In the genomic region with DNA sequence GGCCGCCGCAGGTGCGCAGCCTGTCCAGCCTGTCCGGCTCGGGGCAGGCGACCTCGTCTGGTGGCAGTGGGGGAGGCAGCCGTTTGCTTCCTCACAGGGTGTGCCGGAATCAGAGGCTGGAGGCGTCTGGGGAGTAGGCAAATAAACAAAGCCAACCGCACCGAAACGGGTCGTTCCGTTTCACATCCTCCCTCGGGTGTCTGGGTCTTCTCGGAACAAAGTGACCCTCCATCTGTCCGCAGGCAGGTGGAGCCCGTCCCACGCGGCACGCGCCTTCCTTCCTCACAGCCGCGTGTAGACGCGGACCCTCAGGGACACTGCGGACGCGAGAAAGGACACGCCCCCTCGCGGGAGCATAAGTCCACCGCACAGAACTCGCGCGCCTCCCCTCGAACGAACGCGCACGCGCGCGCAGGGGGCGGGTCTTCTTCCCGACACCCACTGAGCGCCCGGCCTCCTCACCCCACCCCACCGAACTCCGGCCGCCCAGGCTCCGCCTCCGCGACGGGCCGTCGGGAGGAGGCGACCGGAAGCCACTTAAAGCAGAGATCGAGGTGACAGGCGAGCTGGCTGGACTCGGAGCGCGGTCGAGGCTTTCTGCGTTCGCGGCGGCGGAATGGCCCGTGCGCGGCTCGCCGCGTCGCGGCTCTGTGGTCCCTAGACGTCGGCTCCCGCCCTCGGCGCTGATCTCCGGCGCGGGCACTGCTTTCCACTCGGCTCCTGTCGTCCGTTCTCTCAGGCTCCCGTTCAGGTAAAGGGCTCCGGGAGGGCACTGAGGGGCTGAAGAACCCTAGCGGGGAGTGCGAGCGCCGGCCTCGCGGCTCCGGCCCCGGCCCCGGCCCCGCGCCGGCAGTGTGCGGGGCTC, we compare ENCODE assay signal across 8 cellular contexts. TPM values are rescaled to one million over a fixed set of nuclear protein-coding genes. Genes with fewer than 3 reads are reported as not detected.
A peak's percentile ranks its signal among the peaks of the same experiment; 100 is the strongest.
DNase-seq lines count a peak whose midpoint lies in the region; ATAC-seq and TF ChIP-seq lines count a peak whose summit lies in the region.

A gene with protein sequence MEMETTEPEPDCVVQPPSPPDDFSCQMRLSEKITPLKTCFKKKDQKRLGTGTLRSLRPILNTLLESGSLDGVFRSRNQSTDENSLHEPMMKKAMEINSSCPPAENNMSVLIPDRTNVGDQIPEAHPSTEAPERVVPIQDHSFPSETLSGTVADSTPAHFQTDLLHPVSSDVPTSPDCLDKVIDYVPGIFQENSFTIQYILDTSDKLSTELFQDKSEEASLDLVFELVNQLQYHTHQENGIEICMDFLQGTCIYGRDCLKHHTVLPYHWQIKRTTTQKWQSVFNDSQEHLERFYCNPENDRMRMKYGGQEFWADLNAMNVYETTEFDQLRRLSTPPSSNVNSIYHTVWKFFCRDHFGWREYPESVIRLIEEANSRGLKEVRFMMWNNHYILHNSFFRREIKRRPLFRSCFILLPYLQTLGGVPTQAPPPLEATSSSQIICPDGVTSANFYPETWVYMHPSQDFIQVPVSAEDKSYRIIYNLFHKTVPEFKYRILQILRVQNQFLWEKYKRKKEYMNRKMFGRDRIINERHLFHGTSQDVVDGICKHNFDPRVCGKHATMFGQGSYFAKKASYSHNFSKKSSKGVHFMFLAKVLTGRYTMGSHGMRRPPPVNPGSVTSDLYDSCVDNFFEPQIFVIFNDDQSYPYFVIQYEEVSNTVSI (plus strand): TSS at position 545 of the 865 bp plus-strand sequence. CDS start 3,108 bp downstream, outside the sequence.

- H3K4me1 Mint-ChIP-seq in activated CD4-positive, alpha-beta T cell treated with anti-CD3 and anti-CD28 coated beads for 36 hours: peaks cover 32% of the 10 kb centered on the region

- H3K4me1 ChIP-seq in BE2C: no peaks in the 10 kb centered on the region

- TF ChIP-seq CTCF in BE2C (IDR thresholded peaks at IDR 0.05; ENCODE audit: low read depth, low read length) (peak; percentile 47), choroid plexus epithelial cell (conservative IDR thresholded peaks at IDR 0.05; ENCODE audit: low read depth, low read length) (peak; percentile 63)

- peaks cover 23% of the 10 kb centered on the region for H3K36me3 Mint-ChIP-seq in activated CD4-positive, alpha-beta T cell treated with anti-CD3 and anti-CD28 coated beads for 36 hours (ENCODE audit: low read depth)

- DNase-seq in BE2C: peak; percentile 98
- peak; percentile 86 for DNase-seq in GM19238 (ENCODE audit: insufficient read length, low spot score)
- DNase-seq in NCI-H510A treated with DMSO at 0.1 percent for 48 hours (lab: John Stamatoyannopoulos, UW): peak; percentile 95
- DNase-seq in activated CD4-positive, alpha-beta T cell treated with anti-CD3 and anti-CD28 coated beads for 36 hours: peak; percentile 99
- peak; percentile 98 for DNase-seq in choroid plexus epithelial cell (ENCODE audit: low read depth)
- peak; percentile 95 for DNase-seq in kidney glomerular epithelial cell (lab: John Stamatoyannopoulos, UW)
- peak; percentile 97 for DNase-seq in stimulated activated CD4-positive, alpha-beta T cell treated with anti-CD3 and anti-CD28 coated beads, Interleukin-1b, Interleukin-23, amount 100 ng/mL, for 1 hour (ENCODE audit: low read depth in 2 of 2)

- H3K27me3 Mint-ChIP-seq in activated CD4-positive, alpha-beta T cell treated with anti-CD3 and anti-CD28 coated beads for 36 hours: no peaks in the 10 kb centered on the region

- CTCF ChIA-PET in activated CD4-positive, alpha-beta T cell treated with anti-CD3 and anti-CD28 coated beads for 36 hours (lab: Charles Lee): interaction anchor here (0.6 to 1.9 kb wide), 13 partner anchors 14 to 463 kb away, joined by 3 to 6 read pairs (median 3); no protein-coding TSS in a partner anchor

- no peaks in the 10 kb centered on the region for H3K9me3 Mint-ChIP-seq in activated CD4-positive, alpha-beta T cell treated with anti-CD3 and anti-CD28 coated beads for 36 hours (ENCODE audit: low read depth)

- H3K27ac Mint-ChIP-seq in activated CD4-positive, alpha-beta T cell treated with anti-CD3 and anti-CD28 coated beads for 36 hours: peak within 1 kb of the TSS; percentile 89

- POLR2A ChIA-PET in activated CD4-positive, alpha-beta T cell treated with anti-CD3 and anti-CD28 coated beads for 36 hours (lab: Charles Lee): interaction anchor here (0.6 to 2.6 kb wide), 6 partner anchors 30 to 1443 kb away, joined by 3 to 11 read pairs (median 3); a partner anchor contains a TSS

- no peaks in the 10 kb centered on the region for H3K27me3 ChIP-seq in BE2C

- no peaks in the 10 kb centered on the region for H3K36me3 ChIP-seq in BE2C

- H3K4me3 ChIP-seq in BE2C (ENCODE audit: low read depth, low read length) (peak within 1 kb of the TSS; percentile 80), choroid plexus epithelial cell (ENCODE audit: low read depth, low read length) (peak within 1 kb of the TSS; percentile 90)

- H3K4me3 Mint-ChIP-seq in activated CD4-positive, alpha-beta T cell treated with anti-CD3 and anti-CD28 coated beads for 36 hours: peak within 1 kb of the TSS; percentile 77

- H3K9me3 ChIP-seq in BE2C: no peaks in the 10 kb centered on the region

- ATAC-seq in HG03442 (IDR thresholded peaks at IDR 0.05; ENCODE audit: unreplicated experiment): peak; percentile 80
- ATAC-seq in activated CD4-positive, alpha-beta T cell treated with anti-CD3 and anti-CD28 coated beads for 36 hours: peak; percentile 86

- intact Hi-C loops in activated CD4-positive, alpha-beta T cell treated with anti-CD3 and anti-CD28 coated beads for 36 hours (cut with DNase I, micrococcal nuclease): loop anchor here (1.0 to 10.0 kb wide), 15 partner anchors 119 to 822 kb away; a partner anchor contains a TSS

RNA-seq across cellular contexts. Expression of the gene that starts here (rescaled TPM):
- 3.3 TPM for polyA plus RNA-seq in BE2C (2012; ENCODE audit: insufficient read depth, insufficient read length, low read depth)
- total RNA-seq in activated CD4-positive, alpha-beta T cell treated with anti-CD3 and anti-CD28 coated beads for 36 hours: 10 to 100 TPM; 18.5 to 23.5 TPM

Comparison
In these comparisons a context has a peak if more than half of its experiments do, and no peak if none do; other contexts are left out.
1. Peak in every context shown above with its lines: DNase-seq, ATAC-seq and H3K4me3 ChIP-seq.